In genomic region chr1:116676291-116676690, GRCh38 we compare ENCODE assay signal across 20 cellular contexts. TPM values are rescaled to one million over a fixed set of nuclear protein-coding genes. Genes with fewer than 3 reads are reported as not detected.
DNase-seq lines count a peak whose midpoint lies in the region; ATAC-seq, FAIRE-seq and TF ChIP-seq lines count a peak whose summit lies in the region.
"Had no signal": no experiment of that assay in that cellular context is flagged by ENCODE, and none has a peak within 500 bp of the region (broad histone marks: within the 10 kb centered on the region; RNA-seq: fewer than 3 reads in every experiment).

No MANE protein-coding gene starts in this region.

- H3K23ac ChIP-seq in trophoblast cell (ENCODE audit: low read length) = no peak overlapping the region

- WGBS in K562 (ENCODE audit: insufficient coverage, low coverage, missing lambda C conversion rate) = 89% methylated on average over 2 of the region's 2 CpGs
- no CpG with 5 or more reads among the region's 2 CpGs for WGBS in trophoblast cell (ENCODE audit: extremely low coverage, insufficient coverage, insufficient read length)

- H3K9me3 ChIP-seq in HEK293 (ENCODE audit: control insufficient read depth, insufficient read depth, low read depth, low read length) = no peaks in the 10 kb centered on the region
- H3K9me3 ChIP-seq in K562 (replicated peaks; ENCODE audit: control insufficient read depth, insufficient read depth, low read depth, low read length) = no peaks in the 10 kb centered on the region
- no peaks in the 10 kb centered on the region for H3K9me3 ChIP-seq in trophoblast cell (ENCODE audit: insufficient read depth, low read depth, low read length)
- H3K9me3 ChIP-seq: BE2C, BLaER1 had no signal

- H3K79me2 ChIP-seq in K562 (ENCODE audit: control insufficient read depth, insufficient read depth, low read length) (no peaks in the 10 kb centered on the region), trophoblast cell (ENCODE audit: control insufficient read depth, insufficient read depth, low read length, poor library complexity) (no peaks in the 10 kb centered on the region)

- no peak for ATAC-seq in K562

- no peak overlapping the region for H2BK5ac ChIP-seq in trophoblast cell (ENCODE audit: low read depth, low read length, poor library complexity)

- peak overlapping the region; percentile 43 for H2BK120ac ChIP-seq in trophoblast cell (ENCODE audit: insufficient read depth, low read length, poor library complexity)

- TF ChIP-seq POLR2A in K562 (conservative IDR thresholded peaks at IDR 0.05) = no peak

- FAIRE-seq in K562 (lab: Jason Lieb, UNC) (no peak), D721Med (lab: Jason Lieb, UNC) (no peak)
- FAIRE-seq: A204.1, G401.6, GM12891, GM19239 had no signal

- intact Hi-C loops in K562 (cut with micrococcal nuclease) = no loop called here

- H2AFZ ChIP-seq in K562 (ENCODE audit: low read depth, low read length) = no peak overlapping the region
- H2AFZ ChIP-seq in trophoblast cell (ENCODE audit: insufficient read depth, low read length, poor library complexity) = no peak overlapping the region

- CTCF ChIA-PET in HEK293 (lab: Yijun Ruan, JAX) (interaction anchor here (0.7 to 1.9 kb wide), 5 partner anchors 17 to 625 kb away, joined by 3 to 7 read pairs (median 3); no protein-coding TSS in a partner anchor), K562 (lab: Yijun Ruan, JAX; ENCODE audit: low intra/inter-chr PET ratio) (no interaction called here)

- H3K4me1 ChIP-seq in HEK293 (ENCODE audit: control insufficient read depth, insufficient read depth, low read length) (no peaks in the 10 kb centered on the region), K562 (replicated peaks in 1 of 2; ENCODE audit: control insufficient read depth in 2 of 2, insufficient read depth in 2 of 2, low read length in 2 of 2) (peaks cover 32 to 38% of the 10 kb centered on the region in 2 experiments), trophoblast cell (ENCODE audit: control insufficient read depth in 1 of 2, insufficient read depth in 2 of 2, low read length in 2 of 2) (peaks cover 9 to 10% of the 10 kb centered on the region in 2 experiments)
- H3K4me1 ChIP-seq: BE2C had no signal

- no peak for TF ChIP-seq EP300 in K562 (IDR thresholded peaks at IDR 0.05; ENCODE audit: low read length)

- no peak for TF ChIP-seq CTCF in HEK293 (tag by site-specific recombination; IDR thresholded peaks at IDR 0.05)
- TF ChIP-seq CTCF in K562 (IDR thresholded peaks at IDR 0.05 in 2 of 3, conservative IDR thresholded peaks at IDR 0.05 in 1 of 3; ENCODE audit: insufficient read depth in 2 of 3, low read depth in 1 of 3, low read length in 3 of 3) = no peak
- no peak for TF ChIP-seq CTCF in D721Med (IDR thresholded peaks at IDR 0.05; ENCODE audit: insufficient read depth, missing control alignments)

- H4K8ac ChIP-seq in trophoblast cell (ENCODE audit: low read depth, low read length) = no peak overlapping the region

- H3K4me2 ChIP-seq in K562 (ENCODE audit: insufficient read depth, low read length) = no peak overlapping the region
- H3K4me2 ChIP-seq in trophoblast cell (ENCODE audit: low read length) = no peak overlapping the region
- H3K4me2 ChIP-seq: BLaER1 had no signal

- POLR2A ChIA-PET in HEK293 (lab: Yijun Ruan, JAX) (no interaction called here), K562 (lab: Yijun Ruan, JAX) (interaction anchor here (0.6 to 1.5 kb wide), 3 partner anchors 9 to 384 kb away, joined by 3 read pairs; partner anchors contain the start of genes IGSF3 and TTF2)

- no peaks in the 10 kb centered on the region for H3K9me1 ChIP-seq in K562 (ENCODE audit: control insufficient read depth, insufficient read depth, low read length)

- H3K14ac ChIP-seq in trophoblast cell (ENCODE audit: low read length) = no peak overlapping the region

- in situ Hi-C loops in K562 (cut with MboI) = no loop called here

- H3K9ac ChIP-seq in K562 (ENCODE audit: insufficient read depth in 1 of 2, low read depth in 2 of 2, low read length in 2 of 2) (no peak overlapping the region), trophoblast cell (ENCODE audit: low read length) (no peak overlapping the region)
- H3K9ac ChIP-seq: BLaER1 had no signal

- no peak overlapping the region for H2AK5ac ChIP-seq in trophoblast cell (ENCODE audit: low read length)

- no TSS peak for BruUV-seq in K562 (replicated peaks; lab: Mats Ljungman, UMichigan)

- peaks cover 9% of the 10 kb centered on the region for H3K79me1 ChIP-seq in trophoblast cell (ENCODE audit: low read length)

- H3K27me3 ChIP-seq in K562 (ENCODE audit: control insufficient read depth in 2 of 2, insufficient read depth in 2 of 2, low read length in 2 of 2) (no peaks in the 10 kb centered on the region), trophoblast cell (ENCODE audit: insufficient read depth, low read length) (no peaks in the 10 kb centered on the region)
- H3K27me3 ChIP-seq: BE2C, BLaER1 had no signal

- H3K36me3 ChIP-seq in HEK293 (ENCODE audit: control insufficient read depth in 2 of 2, insufficient read depth in 1 of 2, low read length in 2 of 2) (no peaks in the 10 kb centered on the region), K562 (ENCODE audit: control insufficient read depth, insufficient read depth, low read length) (no peaks in the 10 kb centered on the region), trophoblast cell (ENCODE audit: control insufficient read depth in 1 of 2, insufficient read depth in 2 of 2, low read length in 2 of 2) (no peaks in the 10 kb centered on the region)
- H3K36me3 ChIP-seq: BE2C, BLaER1 had no signal

- no peak for DNase-seq in K562 (ENCODE audit: extremely low read depth in 1 of 4, low spot score in 3 of 4)
- DNase-seq in trophoblast cell = peak in 1 of 2 donors; percentile 7
- no peak for DNase-seq in A172 (ENCODE audit: low spot score)
- no peak for DNase-seq in D721Med (ENCODE audit: insufficient read length, low spot score)
- DNase-seq: ACHN; BE2C; C1 segment of cervical spinal cord; CD4-positive, alpha-beta memory T cell; CD4-positive, CD25-positive, alpha-beta regulatory T cell; CD8-positive, alpha-beta memory T cell; COR-L47; DMS79 treated with DMSO at 0.1 percent for 48 hours; GF-D8 had no signal

- H3K4ac ChIP-seq in trophoblast cell (ENCODE audit: low read depth, low read length) = no peak overlapping the region

- no peak overlapping the region for H3K4me3 ChIP-seq in HEK293 (ENCODE audit: low read depth, low read length)
- H3K4me3 ChIP-seq in K562 = no peak overlapping the region
- no peak overlapping the region for H3K4me3 ChIP-seq in trophoblast cell (ENCODE audit: low read depth, low read length)
- H3K4me3 ChIP-seq: BLaER1 had no signal

- no peak overlapping the region for H4K12ac ChIP-seq in trophoblast cell (ENCODE audit: low read depth, low read length)

- H3K27ac ChIP-seq in HEK293 (ENCODE audit: extremely low read depth, low read depth, low read length) (no peak overlapping the region), K562 (ENCODE audit: extremely low read depth, low read depth, low read length) (no peak overlapping the region), trophoblast cell (ENCODE audit: low read depth, low read length) (no peak overlapping the region)
- H3K27ac ChIP-seq: 22Rv1, BLaER1 had no signal

- no peak overlapping the region for H2BK12ac ChIP-seq in trophoblast cell (ENCODE audit: low read length)

- no peak overlapping the region for H3K18ac ChIP-seq in trophoblast cell (ENCODE audit: low read length)

- H4K91ac ChIP-seq in trophoblast cell (ENCODE audit: low read depth, low read length) = peak overlapping the region; percentile 34

- H4K20me1 ChIP-seq in K562 (replicated peaks; ENCODE audit: control insufficient read depth, insufficient read depth, low read length) = no peaks in the 10 kb centered on the region
- H4K20me1 ChIP-seq: BLaER1 had no signal

- no peak for TF ChIP-seq RAD21 in K562 (CRISPR knock-in tag; conservative IDR thresholded peaks at IDR 0.05 in 1 of 2, IDR thresholded peaks at IDR 0.05 in 1 of 2)

TF ChIP-seq in HEK293, 187 proteins besides CTCF, POLR2A, EP300 and RAD21:
- no peak for TF ChIP-seq EGR2 (tag by site-specific recombination; IDR thresholded peaks at IDR 0.05; ENCODE audit: low read depth)
- TF ChIP-seq ZNF623 (tag by site-specific recombination; IDR thresholded peaks at IDR 0.05) = peak; percentile 82
TF ChIP-seq in HEK293: peak in this region for 1.

TF ChIP-seq in K562, 482 proteins besides CTCF, POLR2A, EP300 and RAD21 (continues in another document):
- TF ChIP-seq ZFP30 (CRISPR knock-in tag; IDR thresholded peaks at IDR 0.05; ENCODE audit: borderline replicate concordance) = no peak

RNA-seq across cellular contexts. Expression of gene IGSF3, which starts 8.8 kb away (rescaled TPM):
- total RNA-seq in K562 (2011; cell fraction: chromatin; rRNA removed; ENCODE audit: low replicate concordance) = 16.2 and 27.0 TPM in 2 replicates
- 35.1 and 40.4 TPM in 2 replicates for total RNA-seq in K562 (2011; cell fraction: nucleolus; rRNA removed)
- total RNA-seq in K562 (2011; cell fraction: nucleoplasm; rRNA removed) = 25.1 and 28.2 TPM in 2 replicates
- total RNA-seq in K562 (2014; rRNA removed) (13.1 and 15.1 TPM in 2 replicates), K562 (2014; rRNA removed; fragmentation: Illumina TruSeq; extraction: Trizol) (7.5 and 7.8 TPM in 2 replicates), K562 (2015; rRNA removed; fragmentation: Illumina TruSeq; extraction: Trizol) (7.5 and 8.3 TPM in 2 replicates), K562 (2021) (14.4 and 15.0 TPM in 2 replicates)
- polyA plus RNA-seq in K562 (2011; rRNA removed) (7.7 and 8.9 TPM in 2 replicates), K562 (2014; fragmentation: Illumina TruSeq; extraction: Trizol) (10.8 and 11.5 TPM in 2 replicates), K562 (2014; fragmentation: Nextera tagmentation; extraction: Ambion mirVana) (1 to 10 TPM; 1.1 to 1.2 TPM), K562 (2014; rRNA removed) (7.9 and 8.4 TPM in 2 replicates)
- polyA plus RNA-seq in K562 (2011; cell fraction: cytosol; rRNA removed) = 10.0 and 16.2 TPM in 2 replicates
- polyA plus RNA-seq in K562 (2011; cell fraction: nucleus; rRNA removed) = 10.1 and 17.6 TPM in 2 replicates
- 8.7 and 14.2 TPM in 2 replicates for polyA plus RNA-seq in K562 (2012)
- polyA minus RNA-seq in K562 (2011; rRNA and poly(A)+ RNA removed) = 9.8 and 14.9 TPM in 2 replicates
- polyA minus RNA-seq in K562 (2011; cell fraction: cytosol; rRNA and poly(A)+ RNA removed) = 14.1 and 16.5 TPM in 2 replicates
- 9.7 and 10.1 TPM in 2 replicates for polyA minus RNA-seq in K562 (2011; cell fraction: nucleus; rRNA and poly(A)+ RNA removed)
- polyA plus RNA-seq in trophoblast cell (2013) = 74.5 and 75.3 TPM in 2 replicates
- total RNA-seq in A172 (2014; rRNA removed; shearing (Covaris generic)) = 20.9 and 26.0 TPM in 2 replicates
- polyA plus RNA-seq: CD4-positive, alpha-beta memory T cell; CD8-positive, alpha-beta memory T cell had no signal
